ENCODE assay signal across 1 cellular context in genomic region chr1:23542940-23543339, GRCh38. TPM values are rescaled to one million over a fixed set of nuclear protein-coding genes. Genes with fewer than 3 reads are reported as not detected.
"Had no signal": no experiment of that assay in that cellular context is flagged by ENCODE, and none has a peak within 500 bp of the region (broad histone marks: within the 10 kb centered on the region; RNA-seq: fewer than 3 reads in every experiment).

No MANE protein-coding gene starts in this region.

RNA-seq across cellular contexts. Expression of gene ASAP3, which starts 59.0 kb away (rescaled TPM):
- total RNA-seq: activated T-helper 1 cell treated with anti-CD3 and anti-CD28 coated beads, Interleukin-12 subunit alpha, Interleukin-12 subunit beta, Interleukin-2, Interleukin-4 antibody, amounts not matched to agents 30 ng/mL and 10 ng/mL and 1 ng/mL, durations not matched to agents 14 hours and 24 hours and 36 hours had no signal
